Comparison of ENCODE assay signal across 27 cellular contexts in genomic region chr10:96290368-96291133, GRCh38. TPM values are rescaled to one million over a fixed set of nuclear protein-coding genes. Genes with fewer than 3 reads are reported as not detected.
DNase-seq lines count a peak whose midpoint lies in the region; ATAC-seq, FAIRE-seq and TF ChIP-seq lines count a peak whose summit lies in the region.
"Had no signal": no experiment of that assay in that cellular context is flagged by ENCODE, and none has a peak within 500 bp of the region (broad histone marks: within the 10 kb centered on the region; RNA-seq: fewer than 3 reads in every experiment).

No MANE protein-coding gene starts in this region.

- POLR2A ChIA-PET in H1 (lab: Charles Lee; ENCODE audit: partially characterized antibody), result no interaction called here

- H3K4me1 ChIP-seq in H1 (replicated peaks in 1 of 4; ENCODE audit: control insufficient read depth in 3 of 4, insufficient read depth in 4 of 4, low read length in 3 of 4), result peaks cover 0 to 1% (median 0%) of the 10 kb centered on the region in 4 experiments; a peak in 2 of 7 replicates
- H3K4me1 ChIP-seq in heart right ventricle, result peaks cover 0 to 6% (median 0%) of the 10 kb centered on the region in 9 donors
- no peaks in the 10 kb centered on the region for H3K4me1 ChIP-seq in BE2C
- H3K4me1 ChIP-seq: SJSA1 had no signal

- H3K14ac ChIP-seq in H1 (ENCODE audit: insufficient read length), result no peak overlapping the region

- no peak overlapping the region for H2BK120ac ChIP-seq in H1 (replicated peaks; ENCODE audit: low read depth, low read length)

- FAIRE-seq in H1 (lab: Jason Lieb, UNC), result no peak

- DNase-seq in CD1c-positive myeloid dendritic cell (ENCODE audit: extremely low spot score) (peak; percentile 45), H1 (ENCODE audit: low read depth in 1 of 2, low spot score in 2 of 2) (no peak), epidermal melanocyte (ENCODE audit: insufficient read length, low spot score) (no peak), heart right ventricle (no peak), BE2C (no peak)
- no peak for DNase-seq in activated naive CD4-positive, alpha-beta T cell treated with anti-CD3 and anti-CD28 coated beads, Interleukin-2, amount 10 ng/mL, durations not matched to agents 7 days and 5 days
- DNase-seq: ACHN; activated CD4-positive, alpha-beta T cell treated with anti-CD3 and anti-CD28 coated beads for 1 hour; activated gamma-delta T cell; amniotic stem cell; caudate nucleus; CD8-positive, alpha-beta T cell; DMS79; effector CD8-positive, alpha-beta T cell; H9; kidney glomerular epithelial cell; NCI-H187; NCI-H524 treated with DMSO at 0.1 percent for 48 hours; PC-3; stimulated activated naive CD8-positive, alpha-beta T cell treated with anti-CD3 and anti-CD28 coated beads, Interleukin-15, Interleukin-2, amounts not matched to agents 100 U/mL and 50 U/mL, for 24 hours had no signal

- TF ChIP-seq CTCF in H1 (IDR thresholded peaks at IDR 0.05; ENCODE audit: control extremely low read depth in 1 of 3, insufficient read depth in 1 of 3, low read depth in 1 of 3, low read length in 3 of 3), result no peak
- TF ChIP-seq CTCF in heart right ventricle (IDR thresholded peaks at IDR 0.05), result no peak
- no peak for TF ChIP-seq CTCF in BE2C (IDR thresholded peaks at IDR 0.05; ENCODE audit: low read depth, low read length)

- ATAC-seq in GM19025 (IDR thresholded peaks at IDR 0.05; ENCODE audit: low read depth, unreplicated experiment), result peak; percentile 28
- ATAC-seq in HG03378 (IDR thresholded peaks at IDR 0.05; ENCODE audit: unreplicated experiment), result peak; percentile 32
- no peak for ATAC-seq in heart right ventricle
- ATAC-seq: CD8-positive, alpha-beta T cell; PC-3; stimulated activated naive CD8-positive, alpha-beta T cell treated with anti-CD3 and anti-CD28 coated beads, Interleukin-15, Interleukin-2, amounts not matched to agents 100 U/mL and 50 U/mL, for 24 hours had no signal

- H3K36me3 Mint-ChIP-seq in activated naive CD4-positive, alpha-beta T cell treated with anti-CD3 and anti-CD28 coated beads, Interleukin-2, amount 10 ng/mL, durations not matched to agents 7 days and 5 days, result no peaks in the 10 kb centered on the region
- H3K36me3 Mint-ChIP-seq: CD8-positive, alpha-beta T cell; mesothelial cell of epicardium had no signal

- WGBS in H1 (ENCODE audit: extremely low coverage in 1 of 2, insufficient coverage in 1 of 2, insufficient read length in 1 of 2, insufficient replicate concordance in 2 of 2, low coverage in 1 of 2, low lambda C conversion rate in 2 of 2, missing lambda C conversion rate in 1 of 2), 2 experiments, result 84% methylated on average over 4 of the region's 4 CpGs; no CpG with 5 or more reads in 1 of the 2 experiments
- 64 to 66% methylated on average over 4 of the region's 4 CpGs for WGBS in heart right ventricle, 2 donors

- H2BK15ac ChIP-seq in H1 (ENCODE audit: low read length), result no peak overlapping the region

- H3K27ac Mint-ChIP-seq in activated naive CD4-positive, alpha-beta T cell treated with anti-CD3 and anti-CD28 coated beads, Interleukin-2, amount 10 ng/mL, durations not matched to agents 7 days and 5 days, result no peak overlapping the region
- H3K27ac Mint-ChIP-seq: CD8-positive, alpha-beta T cell; H9; mesothelial cell of epicardium had no signal

- H3K4me2 ChIP-seq in H1 (ENCODE audit: insufficient read depth in 1 of 2, low read depth in 2 of 2, low read length in 2 of 2), result no peak overlapping the region

- no peaks in the 10 kb centered on the region for H4K20me1 ChIP-seq in H1 (replicated peaks in 1 of 2; ENCODE audit: control insufficient read depth in 1 of 2, insufficient read depth in 2 of 2, low read length in 2 of 2)

- H3K18ac ChIP-seq in H1 (ENCODE audit: extremely low read depth, low read length), result no peak overlapping the region

- no peak overlapping the region for H2BK20ac ChIP-seq in H1 (ENCODE audit: low read length)

- H2AK5ac ChIP-seq in H1 (ENCODE audit: low read depth, low read length), result no peak overlapping the region

- no peak for TF ChIP-seq POLR2A in H1 (IDR thresholded peaks at IDR 0.05; ENCODE audit: control extremely low read depth in 1 of 2, low read depth in 2 of 2, low read length in 2 of 2)

- H3K9ac ChIP-seq in H1 (replicated peaks in 1 of 4; ENCODE audit: extremely low read depth in 1 of 4, low read depth in 3 of 4, low read length in 3 of 4), result no peak overlapping the region

- H4K5ac ChIP-seq in H1 (ENCODE audit: insufficient read length, low read depth, low read length), result no peak overlapping the region

- no peaks in the 10 kb centered on the region for H3K79me1 ChIP-seq in H1 (ENCODE audit: low read depth, low read length)

- no peak overlapping the region for H3K4ac ChIP-seq in H1 (replicated peaks; ENCODE audit: insufficient read length, low read depth, low read length)

- H3K4me3 ChIP-seq in H1 (ENCODE audit: extremely low read depth in 1 of 4, insufficient read depth in 2 of 4, low read depth in 3 of 4, low read length in 4 of 4) (no peak overlapping the region), heart right ventricle (no peak overlapping the region), BE2C (ENCODE audit: low read depth, low read length) (no peak overlapping the region)
- H3K4me3 ChIP-seq: SJSA1 had no signal

- intact Hi-C loops in heart right ventricle (cut with DNase I), result loop anchor here in 9 of 10 donors (2.0 to 10.0 kb wide), 5 partner anchors 58 to 278 kb away; no protein-coding TSS in a partner anchor

- H2AFZ ChIP-seq in H1 (ENCODE audit: low read length), result 0 out of 2 replicates have a peak overlapping the region, but pooled peaks have one; percentile 49

- H2BK5ac ChIP-seq in H1 (ENCODE audit: low read depth, low read length), result no peak overlapping the region

- H3K27ac ChIP-seq in H1 (ENCODE audit: low read depth, low read length) (no peak overlapping the region), heart right ventricle (no peak overlapping the region)
- H3K27ac ChIP-seq: neutrophil, SJSA1 had no signal

- H3K9me3 Mint-ChIP-seq in activated naive CD4-positive, alpha-beta T cell treated with anti-CD3 and anti-CD28 coated beads, Interleukin-2, amount 10 ng/mL, durations not matched to agents 7 days and 5 days, result no peaks in the 10 kb centered on the region
- H3K9me3 Mint-ChIP-seq: CD8-positive, alpha-beta T cell; H9; mesothelial cell of epicardium had no signal

- H4K8ac ChIP-seq in H1 (ENCODE audit: extremely low read depth, insufficient read depth, low read length), result no peak overlapping the region

- no peaks in the 10 kb centered on the region for H3K27me3 ChIP-seq in H1 (replicated peaks in 1 of 4; ENCODE audit: control insufficient read depth in 3 of 4, extremely low read depth in 1 of 4, insufficient read depth in 3 of 4, low read length in 3 of 4)
- peaks cover 0 to 61% (median 29%) of the 10 kb centered on the region in 7 donors for H3K27me3 ChIP-seq in heart right ventricle
- H3K27me3 ChIP-seq in BE2C, result peaks cover 14% of the 10 kb centered on the region; the same call in 1 of the 2 replicates
- H3K27me3 ChIP-seq: neutrophil had no signal

- no peak overlapping the region for H3K23ac ChIP-seq in H1 (ENCODE audit: insufficient read length)

- no peak for TF ChIP-seq EP300 in H1 (IDR thresholded peaks at IDR 0.05; ENCODE audit: borderline replicate concordance in 1 of 2, low read depth in 2 of 2, low read length in 2 of 2)

- H3K4me3 Mint-ChIP-seq in activated naive CD4-positive, alpha-beta T cell treated with anti-CD3 and anti-CD28 coated beads, Interleukin-2, amount 10 ng/mL, durations not matched to agents 7 days and 5 days, result no peak overlapping the region
- H3K4me3 Mint-ChIP-seq: CD8-positive, alpha-beta T cell; H9; mesothelial cell of epicardium had no signal

- no peaks in the 10 kb centered on the region for H3K79me2 ChIP-seq in H1 (ENCODE audit: control insufficient read depth in 1 of 2, insufficient read depth in 2 of 2, low read length in 2 of 2)

- H2BK12ac ChIP-seq in H1 (ENCODE audit: low read depth, low read length), result no peak overlapping the region

- no peak for TF ChIP-seq RAD21 in H1 (IDR thresholded peaks at IDR 0.05 in 1 of 2, conservative IDR thresholded peaks at IDR 0.05 in 1 of 2; ENCODE audit: low read depth in 2 of 2, low read length in 2 of 2)

- H3K36me3 ChIP-seq in H1 (ENCODE audit: control insufficient read depth in 2 of 4, insufficient read depth in 4 of 4, low read length in 3 of 4), result no peaks in the 10 kb centered on the region
- no peaks in the 10 kb centered on the region for H3K36me3 ChIP-seq in heart right ventricle
- H3K36me3 ChIP-seq in BE2C, result no peaks in the 10 kb centered on the region
- H3K36me3 ChIP-seq: neutrophil, SJSA1 had no signal

- peaks cover 3% of the 10 kb centered on the region for H3K27me3 Mint-ChIP-seq in activated naive CD4-positive, alpha-beta T cell treated with anti-CD3 and anti-CD28 coated beads, Interleukin-2, amount 10 ng/mL, durations not matched to agents 7 days and 5 days

- H3K23me2 ChIP-seq in H1 (ENCODE audit: low read depth, low read length), result no peaks in the 10 kb centered on the region

- H3K4me1 Mint-ChIP-seq in activated naive CD4-positive, alpha-beta T cell treated with anti-CD3 and anti-CD28 coated beads, Interleukin-2, amount 10 ng/mL, durations not matched to agents 7 days and 5 days, result peaks cover 19% of the 10 kb centered on the region

- H4K91ac ChIP-seq in H1 (replicated peaks; ENCODE audit: insufficient read length, low read length), result no peak overlapping the region

- no peak overlapping the region for H3K56ac ChIP-seq in H1 (replicated peaks; ENCODE audit: insufficient read length, low read depth, low read length)

- H3K9me3 ChIP-seq in H1 (ENCODE audit: insufficient read depth in 2 of 2, low read depth in 1 of 2, low read length in 1 of 2) (no peaks in the 10 kb centered on the region), heart right ventricle (no peaks in the 10 kb centered on the region), BE2C (no peaks in the 10 kb centered on the region)
- H3K9me3 ChIP-seq: neutrophil, SJSA1 had no signal

- CTCF ChIA-PET in H1 (lab: Charles Lee; ENCODE audit: partially characterized antibody), result interaction anchor here (0.5 to 7.1 kb wide), 17 partner anchors 9 to 565 kb away, joined by 3 to 151 read pairs (median 3); no protein-coding TSS in a partner anchor
- CTCF ChIA-PET in activated naive CD4-positive, alpha-beta T cell treated with anti-CD3 and anti-CD28 coated beads, Interleukin-2, amount 10 ng/mL, durations not matched to agents 7 days and 5 days (lab: Charles Lee), result interaction anchor here (1.0 to 7.5 kb wide), 5 partner anchors 56 to 596 kb away, joined by 3 to 135 read pairs (median 4); partner anchors contain the start of gene TCTN3

RNA-seq across cellular contexts. Expression of gene DNTT, which starts 13.7 kb away (rescaled TPM):
- not detected in 2 replicates for total RNA-seq in H1 (2021; fragmentation: NEBNext Ultra II Directional; extraction: Animal tissue kit (Norgen Biotek cat#: 25700))
- polyA plus RNA-seq in H1 (2011; rRNA removed) (not detected in 2 replicates), heart right ventricle (not detected)
- polyA plus RNA-seq in H1 (2011; cell fraction: cytosol; rRNA removed), result not detected
- polyA plus RNA-seq in H1 (2011; cell fraction: nucleus; rRNA removed), result not detected
- polyA plus RNA-seq in H1 (2012, experiment 1 of 2), result not detected in 4 replicates
- polyA plus RNA-seq in H1 (2012, experiment 2 of 2), result not detected
- polyA plus RNA-seq in H1 (2013, experiment 1 of 2), result 0.04 TPM
- polyA plus RNA-seq in H1 (2013, experiment 2 of 2), result 0.06 TPM
- not detected in 2 replicates for polyA minus RNA-seq in H1 (2011; rRNA and poly(A)+ RNA removed)
- not detected for polyA minus RNA-seq in H1 (2011; cell fraction: cytosol; rRNA and poly(A)+ RNA removed)
- polyA minus RNA-seq in H1 (2011; cell fraction: nucleus; rRNA and poly(A)+ RNA removed), result not detected
- not detected for total RNA-seq in heart right ventricle
- not detected for polyA plus RNA-seq in BE2C (2012; ENCODE audit: insufficient read depth, insufficient read length, low read depth)
- total RNA-seq: CD8-positive, alpha-beta T cell; H9; MCF 10A; mesothelial cell of epicardium; PC-3; SJSA1; ureter had no signal

RNA-seq across cellular contexts. Expression of gene BLNK, which starts 19.2 kb away (rescaled TPM):
- total RNA-seq in H1 (2021; fragmentation: NEBNext Ultra II Directional; extraction: Animal tissue kit (Norgen Biotek cat#: 25700)), result not detected in 2 replicates
- not detected in 2 replicates for polyA plus RNA-seq in H1 (2011; rRNA removed)
- not detected for polyA plus RNA-seq in H1 (2011; cell fraction: cytosol; rRNA removed)
- not detected for polyA plus RNA-seq in H1 (2011; cell fraction: nucleus; rRNA removed)
- polyA plus RNA-seq in H1 (2012, experiment 1 of 2), result not detected in 4 replicates
- not detected for polyA plus RNA-seq in H1 (2012, experiment 2 of 2)
- polyA plus RNA-seq in H1 (2013, experiment 1 of 2), result 0.04 TPM
- polyA plus RNA-seq in H1 (2013, experiment 2 of 2), result 0.07 TPM
- polyA minus RNA-seq in H1 (2011; rRNA and poly(A)+ RNA removed), result not detected in 2 replicates
- polyA minus RNA-seq in H1 (2011; cell fraction: cytosol; rRNA and poly(A)+ RNA removed), result not detected
- not detected for polyA minus RNA-seq in H1 (2011; cell fraction: nucleus; rRNA and poly(A)+ RNA removed)
- total RNA-seq in heart right ventricle, result 1 to 10 TPM in 3 of 10 donors, under 1 TPM in 7; 0.37 to 4.4 (median 0.65) TPM
- under 1 TPM; 0.25 to 0.95 TPM for polyA plus RNA-seq in heart right ventricle
- polyA plus RNA-seq in BE2C (2012; ENCODE audit: insufficient read depth, insufficient read length, low read depth), result 2.0 TPM
- total RNA-seq: H9, PC-3, SJSA1 had no signal

Comparison
In these comparisons a context has a peak if more than half of its experiments do, and no peak if none do; other contexts are left out.
1. ATAC-seq: peak in GM19025 (single experiment) and HG03378 (single experiment); none in heart right ventricle (0 of 8).